ENCODE assay signal across 8 cellular contexts in the genomic region with DNA sequence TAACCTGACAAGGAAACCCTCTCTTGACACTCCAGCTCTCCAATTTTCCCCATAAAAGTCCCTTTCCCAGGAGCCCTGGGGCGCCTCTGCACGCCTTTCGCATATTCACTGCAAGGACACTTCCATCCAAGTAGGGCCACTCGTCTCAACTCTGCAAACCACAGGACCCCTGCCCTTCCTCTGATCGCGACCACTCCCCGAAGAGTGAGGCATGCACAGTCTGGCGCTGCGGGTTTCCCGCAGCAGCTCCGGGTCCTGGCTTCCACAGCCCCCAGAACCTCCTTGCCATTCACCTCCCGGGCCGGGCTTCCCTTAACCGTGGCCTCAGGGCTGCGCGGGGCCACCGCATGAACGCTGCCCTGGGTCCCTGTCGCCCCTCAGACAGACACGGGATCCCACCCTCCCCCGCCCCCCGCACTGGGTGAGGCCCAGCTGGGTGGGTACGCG. TPM values are rescaled to one million over a fixed set of nuclear protein-coding genes. Genes with fewer than 3 reads are reported as not detected.
DNase-seq lines count a peak whose midpoint lies in the region; ATAC-seq and TF ChIP-seq lines count a peak whose summit lies in the region.

No MANE protein-coding gene starts in this region.

- no peak overlapping the region for H2BK120ac ChIP-seq in mesendoderm (ENCODE audit: low read depth, low read length)

- BruUV-seq in MCF 10A (replicated peaks; lab: Mats Ljungman, UMichigan) = TSS peak; percentile 36

- no peak overlapping the region for H2AK5ac ChIP-seq in mesendoderm (ENCODE audit: low read length)

- peak; percentile 14 for ATAC-seq in GM18907 (IDR thresholded peaks at IDR 0.05; ENCODE audit: unreplicated experiment)
- ATAC-seq in HG03342 (IDR thresholded peaks at IDR 0.05; ENCODE audit: unreplicated experiment) = peak; percentile 4

- peak overlapping the region; percentile 88 for H3K56ac ChIP-seq in mesendoderm (ENCODE audit: low read length)

- no peak overlapping the region for H4K8ac ChIP-seq in mesendoderm (ENCODE audit: low read depth, low read length)

- WGBS in mesendoderm (ENCODE audit: extremely low coverage, insufficient coverage, low lambda C conversion rate) = no CpG with 5 or more reads among the region's 24 CpGs

- H3K36me3 ChIP-seq in mesendoderm (ENCODE audit: control insufficient read depth, insufficient read depth, low read length) = peaks cover 7% of the 10 kb centered on the region

- peak overlapping the region; percentile 16 for H3K23ac ChIP-seq in mesendoderm (ENCODE audit: low read length)

- H2BK15ac ChIP-seq in mesendoderm (replicated peaks; ENCODE audit: low read depth) = no peak overlapping the region

- H3K27ac ChIP-seq in mesendoderm (ENCODE audit: low read depth, low read length) = peak overlapping the region; percentile 98

- peak overlapping the region; percentile 7 for H2BK5ac ChIP-seq in mesendoderm (ENCODE audit: low read length)

- H3K4me1 ChIP-seq in mesendoderm (ENCODE audit: control insufficient read depth, low read depth, low read length) = peaks cover 13% of the 10 kb centered on the region

- H3K79me1 ChIP-seq in mesendoderm (ENCODE audit: low read length) = peaks cover 11% of the 10 kb centered on the region

- peak overlapping the region; percentile 79 for H3K4me3 Mint-ChIP-seq in MCF 10A (ENCODE audit: unreplicated experiment)

- H3K9me3 Mint-ChIP-seq in MCF 10A (ENCODE audit: unreplicated experiment) = no peaks in the 10 kb centered on the region

- no peaks in the 10 kb centered on the region for H3K27me3 Mint-ChIP-seq in MCF 10A (ENCODE audit: insufficient read depth, unreplicated experiment)

- peak overlapping the region; percentile 76 for H3K27ac Mint-ChIP-seq in MCF 10A (ENCODE audit: low read depth, unreplicated experiment)

- H3K4me2 ChIP-seq in mesendoderm (ENCODE audit: low read length) = peak overlapping the region; percentile 28

- peaks cover 36% of the 10 kb centered on the region for H3K36me3 Mint-ChIP-seq in MCF 10A (ENCODE audit: insufficient read depth, unreplicated experiment)

- no peak for TF ChIP-seq CTCF in MCF 10A (IDR thresholded peaks at IDR 0.05; ENCODE audit: unreplicated experiment)

- H3K18ac ChIP-seq in mesendoderm (ENCODE audit: low read length) = peak overlapping the region; percentile 77

- H3K4me1 Mint-ChIP-seq in MCF 10A (ENCODE audit: insufficient read depth, unreplicated experiment) = peaks cover 35% of the 10 kb centered on the region

- H4K5ac ChIP-seq in mesendoderm (ENCODE audit: low read length) = no peak overlapping the region

- peaks cover 32% of the 10 kb centered on the region for H3K79me2 ChIP-seq in mesendoderm (ENCODE audit: control insufficient read depth, insufficient read depth, low read length)

- H3K4me3 ChIP-seq in mesendoderm (ENCODE audit: low read length) = peak overlapping the region; percentile 89

- DNase-seq in MCF 10A (ENCODE audit: unreplicated experiment) = no peak
- DNase-seq in mesendoderm = no peak
- no peak for DNase-seq in NCI-H2196 (lab: John Stamatoyannopoulos, UW; ENCODE audit: unreplicated experiment)
- DNase-seq in RPMI8226 = no peak
- no peak for DNase-seq in HT-29 (ENCODE audit: low spot score)
- DNase-seq in NCI-H524 (lab: John Stamatoyannopoulos, UW) = no peak

- POLR2A ChIA-PET in MCF 10A (lab: Yijun Ruan, JAX) = interaction anchor here (0.6 to 5.9 kb wide), 12 partner anchors 10 to 1335 kb away, joined by 3 to 64 read pairs (median 4); a partner anchor contains a TSS

- peak overlapping the region; percentile 79 for H3K4ac ChIP-seq in mesendoderm (ENCODE audit: low read depth, low read length)

- H3K9ac ChIP-seq in mesendoderm (ENCODE audit: low read length) = peak overlapping the region; percentile 74

- no peaks in the 10 kb centered on the region for H3K27me3 ChIP-seq in mesendoderm (ENCODE audit: insufficient read depth, low read length, poor library complexity)

- intact Hi-C loops in MCF 10A (cut with micrococcal nuclease) = loop anchor here (1.0 to 5.0 kb wide), 2 partner anchors 19 to 45 kb away; no protein-coding TSS in a partner anchor

- CTCF ChIA-PET in MCF 10A (lab: Yijun Ruan, JAX) = interaction anchor here (0.6 to 19.9 kb wide), 10 partner anchors 7 to 1939 kb away, joined by 3 to 419 read pairs (median 6); a partner anchor contains a TSS

RNA-seq across cellular contexts. Expression of a gene that starts 0.4 kb away (rescaled TPM):
- total RNA-seq in MCF 10A (2022) = 28.6 and 35.0 TPM in 2 replicates
- 15.2 TPM for polyA plus RNA-seq in mesendoderm (2013, experiment 1 of 2)
- polyA plus RNA-seq in mesendoderm (2013, experiment 2 of 2) = 14.4 TPM
- total RNA-seq in HT-29 (2014; rRNA removed; shearing (Covaris generic)) = 8.9 and 9.5 TPM in 2 replicates

RNA-seq across cellular contexts. Expression of a gene that starts 38.2 kb away (rescaled TPM):
- total RNA-seq in MCF 10A (2022) = not detected in 2 replicates
- 0.07 TPM for polyA plus RNA-seq in mesendoderm (2013, experiment 1 of 2)
- 0.10 TPM for polyA plus RNA-seq in mesendoderm (2013, experiment 2 of 2)
- total RNA-seq in HT-29 (2014; rRNA removed; shearing (Covaris generic)) = not detected in 2 replicates
